ENCODE assay signal across 35 cellular contexts in the genomic region with DNA sequence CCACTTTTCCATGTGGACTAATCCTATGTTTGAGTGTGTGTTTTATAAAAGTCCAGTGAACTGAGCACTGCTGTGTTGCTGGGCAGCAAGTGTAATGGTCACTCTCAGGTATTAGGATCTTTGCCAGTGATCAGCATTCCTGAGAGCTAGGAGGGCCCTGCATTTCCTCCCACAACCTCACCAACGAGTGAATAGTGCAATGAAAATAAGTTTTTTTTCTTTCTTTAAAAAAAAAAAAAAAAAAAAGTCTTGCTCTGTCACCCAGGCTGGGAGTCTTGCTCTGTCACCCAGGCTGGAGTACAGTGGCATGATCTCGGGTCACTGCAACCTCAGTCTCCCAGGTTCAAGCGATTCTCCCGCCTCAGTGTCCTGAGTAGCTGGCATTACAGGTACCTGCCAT. TPM values are rescaled to one million over a fixed set of nuclear protein-coding genes. Genes with fewer than 3 reads are reported as not detected.
DNase-seq lines count a peak whose midpoint lies in the region; ATAC-seq, FAIRE-seq and TF ChIP-seq lines count a peak whose summit lies in the region.
"Had no signal": no experiment of that assay in that cellular context is flagged by ENCODE, and none has a peak within 500 bp of the region (broad histone marks: within the 10 kb centered on the region; RNA-seq: fewer than 3 reads in every experiment).

No MANE protein-coding gene starts in this region.

- TF ChIP-seq POLR2A in thyroid gland (IDR thresholded peaks at IDR 0.05) = no peak

- no peak overlapping the region for H3K4ac ChIP-seq in neuronal stem cell (ENCODE audit: low read length)

- H3K9ac ChIP-seq in neuronal stem cell (ENCODE audit: low read depth, low read length, poor library complexity) = no peak overlapping the region
- H3K9ac ChIP-seq: BLaER1; BLaER1 treated with 17β-estradiol and CSF1 and Interleukin-3, amounts not matched to agents 10 nM and 100 nM had no signal

- no peaks in the 10 kb centered on the region for H3K79me1 ChIP-seq in neuronal stem cell (ENCODE audit: low read depth, low read length)

- FAIRE-seq in islet of Langerhans (lab: Jason Lieb, UNC) = peak; percentile 30
- FAIRE-seq: A204.1, A549, D721Med had no signal

- no peak for TF ChIP-seq CTCF in thyroid gland (IDR thresholded peaks at IDR 0.05)

- intact Hi-C loops in thyroid gland (cut with DNase I) = no loop called here

- H3K36me3 ChIP-seq in neuronal stem cell (replicated peaks in 1 of 2; ENCODE audit: control insufficient read depth in 2 of 2, insufficient read depth in 2 of 2, low read length in 2 of 2) = no peaks in the 10 kb centered on the region
- no peaks in the 10 kb centered on the region for H3K36me3 ChIP-seq in thyroid gland
- H3K36me3 ChIP-seq: BE2C; BLaER1; BLaER1 treated with 17β-estradiol and CSF1 and Interleukin-3, amounts not matched to agents 10 nM and 100 nM had no signal

- H2BK15ac ChIP-seq in neuronal stem cell (ENCODE audit: low read length) = no peak overlapping the region

- H3K18ac ChIP-seq in neuronal stem cell (ENCODE audit: low read length) = no peak overlapping the region

- H2BK120ac ChIP-seq in neuronal stem cell (ENCODE audit: low read depth, low read length) = no peak overlapping the region

- H3K23ac ChIP-seq in neuronal stem cell (ENCODE audit: low read depth, low read length, poor library complexity) = no peak overlapping the region

- no peaks in the 10 kb centered on the region for H3K9me3 ChIP-seq in neuronal stem cell (replicated peaks in 1 of 2; ENCODE audit: control insufficient read depth in 2 of 2, insufficient read depth in 1 of 2, low read depth in 1 of 2, low read length in 2 of 2)
- no peaks in the 10 kb centered on the region for H3K9me3 ChIP-seq in thyroid gland
- H3K9me3 ChIP-seq: A549; BE2C; BLaER1; BLaER1 treated with 17β-estradiol and CSF1 and Interleukin-3, amounts not matched to agents 10 nM and 100 nM; Caco-2 had no signal

- H2BK12ac ChIP-seq in neuronal stem cell (ENCODE audit: low read length) = no peak overlapping the region

- H2AK5ac ChIP-seq in neuronal stem cell (ENCODE audit: low read depth, low read length) = no peak overlapping the region

- no peaks in the 10 kb centered on the region for H3K4me1 ChIP-seq in neuronal stem cell (ENCODE audit: control insufficient read depth in 2 of 2, insufficient read depth in 1 of 2, low read depth in 1 of 2, low read length in 2 of 2)
- no peaks in the 10 kb centered on the region for H3K4me1 ChIP-seq in thyroid gland
- H3K4me1 ChIP-seq: A549, BE2C, BLaER1, Caco-2 had no signal

- H2BK5ac ChIP-seq in neuronal stem cell (ENCODE audit: low read length) = no peak overlapping the region

- H3K4me3 ChIP-seq in neuronal stem cell (ENCODE audit: low read length in 2 of 2) = no peak overlapping the region
- H3K4me3 ChIP-seq in thyroid gland (replicated peaks in 1 of 3) = no peak overlapping the region
- H3K4me3 ChIP-seq: A549; BLaER1; BLaER1 treated with 17β-estradiol and CSF1 and Interleukin-3, amounts not matched to agents 10 nM and 100 nM had no signal

- no peak overlapping the region for H4K91ac ChIP-seq in neuronal stem cell (ENCODE audit: low read depth, low read length, poor library complexity)

- H2AFZ ChIP-seq in neuronal stem cell (ENCODE audit: low read length) = no peak overlapping the region

- no peak overlapping the region for H3K27ac ChIP-seq in neuronal stem cell (replicated peaks; ENCODE audit: low read length)
- H3K27ac ChIP-seq in thyroid gland = no peak overlapping the region
- H3K27ac ChIP-seq: 22Rv1; A549; BLaER1; BLaER1 treated with 17β-estradiol and CSF1 and Interleukin-3, amounts not matched to agents 10 nM and 100 nM; C4-2B had no signal

- H4K8ac ChIP-seq in neuronal stem cell (ENCODE audit: low read depth, low read length) = peak overlapping the region; percentile 56

- H3K4me2 ChIP-seq in neuronal stem cell (ENCODE audit: insufficient read depth, low read length, poor library complexity, severe bottlenecking) = no peak overlapping the region
- H3K4me2 ChIP-seq: A549; BLaER1; BLaER1 treated with 17β-estradiol and CSF1 and Interleukin-3, amounts not matched to agents 10 nM and 100 nM had no signal

- H3K27me3 ChIP-seq in neuronal stem cell (ENCODE audit: control insufficient read depth in 3 of 3, insufficient read depth in 3 of 3, low read depth in 1 of 3, low read length in 3 of 3) (peaks cover 0 to 22% (median 5%) of the 10 kb centered on the region in 3 experiments), thyroid gland (no peaks in the 10 kb centered on the region)
- H3K27me3 ChIP-seq: BE2C had no signal

- no peak overlapping the region for H3K14ac ChIP-seq in neuronal stem cell (ENCODE audit: low read length)

- DNase-seq in neuronal stem cell (ENCODE audit: low spot score) (no peak), thyroid gland (peak; percentile 59 to 61), hepatic stellate cell (ENCODE audit: low spot score) (no peak), NCI-H446 (lab: John Stamatoyannopoulos, UW) (no peak)
- DNase-seq: 8988T; ACHN; AML-193; BE2C; C1 segment of cervical spinal cord; Caco-2; Calu3; CD4-positive, alpha-beta memory T cell; CD4-positive, alpha-beta T cell; CD4-positive, CD25-positive, alpha-beta regulatory T cell; CD8-positive, alpha-beta memory T cell; CD8-positive, alpha-beta T cell; COR-L47; DMS 273 treated with DMSO at 0.1 percent for 48 hours; DMS153; DMS53; DMS79; DMS79 treated with DMSO at 0.1 percent for 48 hours; DND-41; EL had no signal

- WGBS in neuronal stem cell (ENCODE audit: extremely low coverage in 2 of 2, insufficient read length in 2 of 2, insufficient replicate concordance in 1 of 2), 2 donors = no CpG with 5 or more reads among the region's 4 CpGs
- 52 to 70% methylated on average over 4 of the region's 4 CpGs for WGBS in thyroid gland, 2 donors

- ATAC-seq in GM21381 (IDR thresholded peaks at IDR 0.05; ENCODE audit: unreplicated experiment) = no peak
- ATAC-seq: CD8-positive, alpha-beta T cell had no signal

RNA-seq across cellular contexts. Expression of a gene that starts 6.5 kb away (rescaled TPM):
- polyA plus RNA-seq in neuronal stem cell (2013, experiment 1 of 2) = 6.8 TPM
- polyA plus RNA-seq in neuronal stem cell (2013, experiment 2 of 2) = 6.8 TPM
- 1 to 10 TPM; 2.1 to 5.3 (median 3.2) TPM for total RNA-seq in thyroid gland
- total RNA-seq: B cell; CD4-positive, CD25-positive, alpha-beta regulatory T cell had no signal
- polyA plus RNA-seq: CD14-positive monocyte had no signal

Comparison
In these comparisons a context has a peak if more than half of its experiments do, and no peak if none do; other contexts are left out.
1. DNase-seq: peak in thyroid gland (2 of 2); none in neuronal stem cell (single experiment), hepatic stellate cell (single experiment) and NCI-H446 (0 of 2).